In genomic region chr10:14215601-14216000, GRCh38 we compare ENCODE assay signal across 24 cellular contexts.
"Had no signal": no experiment of that assay in that cellular context is flagged by ENCODE, and none has a peak within 500 bp of the region (broad histone marks: within the 10 kb centered on the region; RNA-seq: fewer than 3 reads in every experiment).

No MANE protein-coding gene starts in this region.

- DNase-seq: activated CD4-positive, alpha-beta memory T cell treated with anti-CD3 and anti-CD28 coated beads, Interleukin-2, amount 10 ng/mL, durations not matched to agents 7 days and 5 days; activated CD4-positive, alpha-beta T cell treated with anti-CD3 and anti-CD28 coated beads for 1 hour; activated CD4-positive, alpha-beta T cell treated with anti-CD3 and anti-CD28 coated beads for 4 hours; activated CD4-positive, alpha-beta T cell treated with anti-CD3 and anti-CD28 coated beads, Interleukin-2, amount 10 ng/mL, durations not matched to agents 7 days and 5 days; activated CD4-positive, alpha-beta T cell treated with anti-CD3 and anti-CD28 coated beads, Interleukin-2, amount 50 U/mL, for 4 hours; activated effector memory CD4-positive, alpha-beta T cell treated with anti-CD3 and anti-CD28 coated beads, Interleukin-2, amount 50 U/mL, for 16 hours; activated naive CD4-positive, alpha-beta T cell; activated naive CD4-positive, alpha-beta T cell treated with anti-CD3 and anti-CD28 coated beads, Interleukin-2, amount 10 ng/mL, durations not matched to agents 7 days and 5 days; activated naive CD8-positive, alpha-beta T cell treated with anti-CD3 and anti-CD28 coated beads, Interleukin-2, amount 10 ng/mL, durations not matched to agents 7 days and 5 days; activated T-cell treated with anti-CD3 and anti-CD28 coated beads, Interleukin-2, amount 50 U/mL, for 1 hour; activated T-cell treated with anti-CD3 and anti-CD28 coated beads, Interleukin-2, amount 50 U/mL, for 48 hours; central memory CD4-positive, alpha-beta T cell; cerebellar nuclear complex; colonic mucosa; effector CD8-positive, alpha-beta T cell; foreskin fibroblast; T-helper 2 cell had no signal

- H3K4me1 ChIP-seq: ascending aorta, breast epithelium, colonic mucosa had no signal

- H3K4me3 ChIP-seq: ascending aorta, breast epithelium, cardiac muscle cell, colonic mucosa had no signal

- H3K27me3 ChIP-seq: ascending aorta, breast epithelium, cardiac muscle cell, colonic mucosa had no signal

- H3K9me3 ChIP-seq: ascending aorta, breast epithelium, colonic mucosa had no signal

- H3K36me3 ChIP-seq: ascending aorta, breast epithelium, cardiac muscle cell, colonic mucosa had no signal

- H3K27ac ChIP-seq: ascending aorta, breast epithelium, cardiac muscle cell, colonic mucosa, epithelial cell of prostate, VCaP had no signal

- ATAC-seq: activated naive CD4-positive, alpha-beta T cell treated with anti-CD3 and anti-CD28 coated beads, Interleukin-2, amount 50 U/mL, for 72 hours; WTC11 had no signal
